8 cellular contexts compared by ENCODE assay signal in the genomic region with DNA sequence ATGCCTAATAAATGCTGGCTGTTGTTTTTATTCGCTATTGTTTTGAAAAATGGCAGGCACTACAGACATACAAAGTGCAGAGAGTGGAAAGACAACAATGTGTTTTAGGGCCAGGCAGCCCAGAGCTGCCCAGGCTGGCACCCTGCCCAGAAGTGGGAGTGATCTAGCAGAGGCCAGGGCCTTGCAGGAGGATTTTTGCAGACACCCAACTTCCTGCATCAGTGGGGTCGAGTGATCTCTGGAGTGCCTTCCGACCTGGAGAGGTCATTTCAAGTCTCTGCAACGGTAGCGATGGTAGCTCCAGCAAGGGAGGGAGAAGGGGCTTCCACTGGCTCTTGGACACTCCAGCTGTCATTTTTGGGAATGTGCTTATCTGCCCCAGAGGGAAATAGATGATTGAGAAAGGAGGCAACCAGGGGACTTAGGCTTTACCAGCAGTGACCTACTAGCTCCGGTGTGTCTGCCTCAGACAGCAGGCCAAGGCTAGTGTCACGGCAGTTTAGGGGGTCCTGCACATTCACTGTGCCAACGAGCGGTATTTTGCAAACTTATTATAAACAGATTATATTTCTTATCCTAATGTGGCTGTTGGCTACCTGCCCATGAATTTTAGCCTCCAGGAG.
DNase-seq lines count a peak whose midpoint lies in the region; ATAC-seq and TF ChIP-seq lines count a peak whose summit lies in the region.
"Not testable (repeated sequence)": the region's sequence is repeated elsewhere in the genome, so short reads cannot be mapped to it uniquely, and the experiment has no call there.

No MANE protein-coding gene starts in this region.

- H3K4me1 ChIP-seq in A673 (ENCODE audit: insufficient read depth, low read length, poor library complexity, severe bottlenecking), result not testable (repeated sequence)
- peaks cover 0 to 13% of the 10 kb centered on the region in 2 donors for H3K4me1 ChIP-seq in right atrium auricular region

- not testable (repeated sequence) for H3K9me3 ChIP-seq in A673 (ENCODE audit: low read depth, low read length, poor library complexity, severe bottlenecking); right atrium auricular region

- H3K27ac Mint-ChIP-seq in T-cell (peak overlapping the region in 1 of 2 donors; percentile 81), nephron (peak overlapping the region in 2 of 3 experiments; percentile 55 to 57)
- not testable (repeated sequence) for H3K27ac Mint-ChIP-seq in activated naive CD8-positive, alpha-beta T cell treated with anti-CD3 and anti-CD28 coated beads, Interleukin-2, amount 50 U/mL, for 24 hours

- BruUV-seq in A673 (replicated peaks; lab: Mats Ljungman, UMichigan), result not testable (repeated sequence)

- peak; percentile 73 to 91 (median 84) for ATAC-seq in T-cell (replicated peaks in 1 of 4)
- peak; percentile 72 for ATAC-seq in activated naive CD8-positive, alpha-beta T cell treated with anti-CD3 and anti-CD28 coated beads, Interleukin-2, amount 50 U/mL, for 24 hours

- DNase-seq in A673 (ENCODE audit: low spot score) (peak; percentile 36), HT1080 (ENCODE audit: low read depth) (peak; percentile 18), T-cell (peak in 33 of 34 experiments; percentile 2 to 66 (median 47)), epithelial cell of esophagus (ENCODE audit: low read depth) (peak; percentile 58), right atrium auricular region (ENCODE audit: low spot score) (peak; percentile 70)
- DNase-seq in activated naive CD8-positive, alpha-beta T cell treated with anti-CD3 and anti-CD28 coated beads, Interleukin-2, amount 50 U/mL, for 24 hours, result peak; percentile 50
- peak; percentile 15 for DNase-seq in stimulated activated CD8-positive, alpha-beta memory T cell treated with anti-CD3 and anti-CD28 coated beads, Interleukin-12 subunit alpha, Interleukin-12 subunit beta, amount 100 ng/mL, for 1 hour (ENCODE audit: low read depth)

- H3K9me3 Mint-ChIP-seq in T-cell; activated naive CD8-positive, alpha-beta T cell treated with anti-CD3 and anti-CD28 coated beads, Interleukin-2, amount 50 U/mL, for 24 hours; nephron: not testable (repeated sequence)

- H3K27me3 ChIP-seq in A673 (replicated peaks; ENCODE audit: insufficient read depth, low read depth, low read length, poor library complexity); right atrium auricular region: not testable (repeated sequence)

- not testable (repeated sequence) for H3K36me3 Mint-ChIP-seq in T-cell; activated naive CD8-positive, alpha-beta T cell treated with anti-CD3 and anti-CD28 coated beads, Interleukin-2, amount 50 U/mL, for 24 hours (ENCODE audit: low read depth); nephron (ENCODE audit: low read depth)

- not testable (repeated sequence) for TF ChIP-seq CTCF in A673 (conservative IDR thresholded peaks at IDR 0.05; ENCODE audit: low read depth, low read length); epithelial cell of esophagus (IDR thresholded peaks at IDR 0.05; ENCODE audit: insufficient read depth, low read depth, low read length, missing control alignments); right atrium auricular region (IDR thresholded peaks at IDR 0.05); nephron (IDR thresholded peaks at IDR 0.05; ENCODE audit: unreplicated experiment in 3 of 3)

- POLR2A ChIA-PET in A673 (lab: Charles Lee; ENCODE audit: low non-redundant PET); T-cell (lab: Charles Lee): not testable (repeated sequence)

- H3K4me1 Mint-ChIP-seq in T-cell; activated naive CD8-positive, alpha-beta T cell treated with anti-CD3 and anti-CD28 coated beads, Interleukin-2, amount 50 U/mL, for 24 hours; nephron: not testable (repeated sequence)

- not testable (repeated sequence) for H3K4me3 Mint-ChIP-seq in T-cell; activated naive CD8-positive, alpha-beta T cell treated with anti-CD3 and anti-CD28 coated beads, Interleukin-2, amount 50 U/mL, for 24 hours; nephron

- not testable (repeated sequence) for H3K4me3 ChIP-seq in A673 (ENCODE audit: low read depth, low read length, poor library complexity, severe bottlenecking); epithelial cell of esophagus (ENCODE audit: low read length); right atrium auricular region

- H3K36me3 ChIP-seq in A673 (ENCODE audit: insufficient read depth, low read length, poor library complexity, severe bottlenecking); right atrium auricular region: not testable (repeated sequence)

- CTCF ChIA-PET in A673 (lab: Charles Lee); T-cell (lab: Charles Lee): not testable (repeated sequence)

- not testable (repeated sequence) for H3K27me3 Mint-ChIP-seq in T-cell; activated naive CD8-positive, alpha-beta T cell treated with anti-CD3 and anti-CD28 coated beads, Interleukin-2, amount 50 U/mL, for 24 hours; nephron (ENCODE audit: low read depth)

- intact Hi-C loops in A673 (cut with micrococcal nuclease; ENCODE audit: unreplicated experiment), result not testable (repeated sequence)

- not testable (repeated sequence) for H3K27ac ChIP-seq in A673 (ENCODE audit: low read depth, low read length, poor library complexity, severe bottlenecking); right atrium auricular region

Comparison
In these comparisons a context has a peak if more than half of its experiments do, and no peak if none do; other contexts are left out.
1. DNase-seq: peak in every context shown above with its lines; median percentile 70 in right atrium auricular region; 58 in epithelial cell of esophagus; 50 in activated naive CD8-positive, alpha-beta T cell treated with anti-CD3 and anti-CD28 coated beads, Interleukin-2, amount 50 U/mL, for 24 hours; 47 in T-cell; 36 in A673; 18 in HT1080; 15 in stimulated activated CD8-positive, alpha-beta memory T cell treated with anti-CD3 and anti-CD28 coated beads, Interleukin-12 subunit alpha, Interleukin-12 subunit beta, amount 100 ng/mL, for 1 hour.